Comparison of ENCODE assay signal across 17 cellular contexts in the genomic region with DNA sequence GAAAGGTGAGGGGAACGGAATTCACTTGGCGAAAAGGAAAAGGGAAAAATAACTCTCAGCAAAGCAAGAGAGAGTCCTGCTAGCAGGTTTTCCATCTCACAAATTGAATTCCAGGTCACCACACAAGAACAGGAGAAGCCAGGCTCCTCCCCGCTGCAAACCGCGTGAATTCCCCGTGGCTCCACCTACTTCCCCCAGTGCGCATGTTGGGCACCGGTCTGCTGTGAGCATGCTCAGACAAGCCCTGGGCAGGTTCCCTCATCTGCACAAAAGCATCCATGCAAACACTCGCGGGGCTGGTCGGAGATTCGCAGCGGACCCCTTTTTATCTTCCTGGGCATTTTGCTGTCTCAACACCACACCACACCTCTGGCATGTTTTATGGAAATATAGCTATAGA. TPM values are rescaled to one million over a fixed set of nuclear protein-coding genes. Genes with fewer than 3 reads are reported as not detected.
DNase-seq lines count a peak whose midpoint lies in the region; ATAC-seq, FAIRE-seq and TF ChIP-seq lines count a peak whose summit lies in the region.
"Had no signal": no experiment of that assay in that cellular context is flagged by ENCODE, and none has a peak within 500 bp of the region (broad histone marks: within the 10 kb centered on the region; RNA-seq: fewer than 3 reads in every experiment).

No MANE protein-coding gene starts in this region.

- 81% methylated on average over 13 of the region's 13 CpGs; no CpG with 5 or more reads in 1 of the 2 experiments for WGBS in H1 (ENCODE audit: extremely low coverage in 1 of 2, insufficient coverage in 1 of 2, insufficient read length in 1 of 2, insufficient replicate concordance in 2 of 2, low coverage in 1 of 2, low lambda C conversion rate in 2 of 2, missing lambda C conversion rate in 1 of 2), 2 experiments

- FAIRE-seq in H1 (lab: Jason Lieb, UNC), result no peak

- no peaks in the 10 kb centered on the region for H3K36me3 Mint-ChIP-seq in activated T-cell treated with anti-CD3 and anti-CD28 coated beads, Interleukin-2, amount 50 U/mL, for 4 hours (ENCODE audit: insufficient read depth)
- no peaks in the 10 kb centered on the region for H3K36me3 Mint-ChIP-seq in activated T-helper 17 cell treated with anti-CD3 and anti-CD28 coated beads, Interleukin-2, amount 50 U/mL, for 72 hours (ENCODE audit: low read depth)
- H3K36me3 Mint-ChIP-seq: CD4-positive, alpha-beta memory T cell; immature natural killer cell had no signal

- no peak overlapping the region for H3K23ac ChIP-seq in H1 (ENCODE audit: insufficient read length)

- no peaks in the 10 kb centered on the region for H3K27me3 ChIP-seq in H1 (replicated peaks in 1 of 4; ENCODE audit: control insufficient read depth in 3 of 4, extremely low read depth in 1 of 4, insufficient read depth in 3 of 4, low read length in 3 of 4)
- H3K27me3 ChIP-seq: uterus had no signal

- POLR2A ChIA-PET in H1 (lab: Charles Lee; ENCODE audit: partially characterized antibody), result no interaction called here

- H3K14ac ChIP-seq in H1 (ENCODE audit: insufficient read length), result no peak overlapping the region

- no peak overlapping the region for H4K5ac ChIP-seq in H1 (ENCODE audit: insufficient read length, low read depth, low read length)

- CTCF ChIA-PET in H1 (lab: Charles Lee; ENCODE audit: partially characterized antibody), result no interaction called here

- no peak for TF ChIP-seq EP300 in H1 (IDR thresholded peaks at IDR 0.05; ENCODE audit: borderline replicate concordance in 1 of 2, low read depth in 2 of 2, low read length in 2 of 2)

- H3K4me3 Mint-ChIP-seq in activated T-cell treated with anti-CD3 and anti-CD28 coated beads, Interleukin-2, amount 50 U/mL, for 4 hours, result no peak overlapping the region
- H3K4me3 Mint-ChIP-seq in activated T-helper 17 cell treated with anti-CD3 and anti-CD28 coated beads, Interleukin-2, amount 50 U/mL, for 72 hours, result no peak overlapping the region
- H3K4me3 Mint-ChIP-seq: activated CD4-positive, alpha-beta memory T cell treated with anti-CD3 and anti-CD28 coated beads for 36 hours; CD4-positive, alpha-beta memory T cell; dendritic cell treated with granulocyte-macrophage colony-stimulating factor and Interleukin-4, amounts not matched to agents 40 ng/mL and 50 ng/mL, for 4 days; immature natural killer cell had no signal

- H3K18ac ChIP-seq in H1 (ENCODE audit: extremely low read depth, low read length), result no peak overlapping the region

- peak overlapping the region; percentile 29 for H3K4me3 ChIP-seq in LNCaP clone FGC (ENCODE audit: low read depth, low read length)
- H3K4me3 ChIP-seq in H1 (ENCODE audit: extremely low read depth in 1 of 4, insufficient read depth in 2 of 4, low read depth in 3 of 4, low read length in 4 of 4), result no peak overlapping the region
- H3K4me3 ChIP-seq: uterus had no signal

- H3K4me1 Mint-ChIP-seq in activated T-cell treated with anti-CD3 and anti-CD28 coated beads, Interleukin-2, amount 50 U/mL, for 4 hours (ENCODE audit: low read depth), result no peaks in the 10 kb centered on the region
- no peaks in the 10 kb centered on the region for H3K4me1 Mint-ChIP-seq in activated T-helper 17 cell treated with anti-CD3 and anti-CD28 coated beads, Interleukin-2, amount 50 U/mL, for 72 hours
- H3K4me1 Mint-ChIP-seq: CD4-positive, alpha-beta memory T cell; immature natural killer cell had no signal

- no peak for TF ChIP-seq RAD21 in H1 (IDR thresholded peaks at IDR 0.05 in 1 of 2, conservative IDR thresholded peaks at IDR 0.05 in 1 of 2; ENCODE audit: low read depth in 2 of 2, low read length in 2 of 2)

- no peak overlapping the region for H3K56ac ChIP-seq in H1 (replicated peaks; ENCODE audit: insufficient read length, low read depth, low read length)

- H4K91ac ChIP-seq in H1 (replicated peaks; ENCODE audit: insufficient read length, low read length), result no peak overlapping the region

- no peak overlapping the region for H2BK120ac ChIP-seq in H1 (replicated peaks; ENCODE audit: low read depth, low read length)

- H3K4me1 ChIP-seq in H1 (replicated peaks in 1 of 4; ENCODE audit: control insufficient read depth in 3 of 4, insufficient read depth in 4 of 4, low read length in 3 of 4), result no peaks in the 10 kb centered on the region
- H3K4me1 ChIP-seq: uterus had no signal

- H3K79me1 ChIP-seq in H1 (ENCODE audit: low read depth, low read length), result no peaks in the 10 kb centered on the region

- H3K9ac ChIP-seq in H1 (replicated peaks in 1 of 4; ENCODE audit: extremely low read depth in 1 of 4, low read depth in 3 of 4, low read length in 3 of 4), result no peak overlapping the region

- DNase-seq in COLO668 (lab: John Stamatoyannopoulos, UW; ENCODE audit: unreplicated experiment) (peak; percentile 15), LNCaP clone FGC (ENCODE audit: low read depth) (peak; percentile 47), NCI-H774 (lab: John Stamatoyannopoulos, UW) (peak; percentile 32), H1 (ENCODE audit: low read depth in 1 of 2, low spot score in 2 of 2) (peak; percentile 21 to 69)
- DNase-seq in activated T-cell treated with anti-CD3 and anti-CD28 coated beads, Interleukin-2, amount 50 U/mL, for 4 hours, result no peak
- DNase-seq: activated CD4-positive, alpha-beta memory T cell treated with anti-CD3 and anti-CD28 coated beads for 36 hours; activated T-cell treated with anti-CD3 and anti-CD28 coated beads, Interleukin-2, amount 50 U/mL, for 48 hours; CD4-positive, alpha-beta memory T cell; immature natural killer cell; KG1; NCI-H524; uterus had no signal

- no peak overlapping the region for H2BK20ac ChIP-seq in H1 (ENCODE audit: low read length)

- H3K4me2 ChIP-seq in H1 (ENCODE audit: insufficient read depth in 1 of 2, low read depth in 2 of 2, low read length in 2 of 2), result no peak overlapping the region; a peak in 1 of 4 replicates

- no peak overlapping the region for H3K27ac Mint-ChIP-seq in activated T-helper 17 cell treated with anti-CD3 and anti-CD28 coated beads, Interleukin-2, amount 50 U/mL, for 72 hours
- H3K27ac Mint-ChIP-seq: activated CD4-positive, alpha-beta memory T cell treated with anti-CD3 and anti-CD28 coated beads for 36 hours; CD4-positive, alpha-beta memory T cell; dendritic cell treated with granulocyte-macrophage colony-stimulating factor and Interleukin-4, amounts not matched to agents 40 ng/mL and 50 ng/mL, for 4 days; immature natural killer cell had no signal

- H3K27me3 Mint-ChIP-seq in activated T-cell treated with anti-CD3 and anti-CD28 coated beads, Interleukin-2, amount 50 U/mL, for 4 hours (ENCODE audit: low read depth), result peaks cover 20% of the 10 kb centered on the region
- H3K27me3 Mint-ChIP-seq in activated T-helper 17 cell treated with anti-CD3 and anti-CD28 coated beads, Interleukin-2, amount 50 U/mL, for 72 hours, result peaks cover 18% of the 10 kb centered on the region

- no peaks in the 10 kb centered on the region for H3K9me3 ChIP-seq in H1 (ENCODE audit: insufficient read depth in 2 of 2, low read depth in 1 of 2, low read length in 1 of 2)
- H3K9me3 ChIP-seq: uterus had no signal

- H2BK12ac ChIP-seq in H1 (ENCODE audit: low read depth, low read length), result no peak overlapping the region

- peak overlapping the region; percentile 49; the same call in 1 of the 2 replicates for H2AFZ ChIP-seq in H1 (ENCODE audit: low read length)

- no peaks in the 10 kb centered on the region for H3K79me2 ChIP-seq in H1 (ENCODE audit: control insufficient read depth in 1 of 2, insufficient read depth in 2 of 2, low read length in 2 of 2)

- H3K36me3 ChIP-seq in H1 (ENCODE audit: control insufficient read depth in 2 of 4, insufficient read depth in 4 of 4, low read length in 3 of 4), result no peaks in the 10 kb centered on the region
- H3K36me3 ChIP-seq: uterus had no signal

- no peak overlapping the region for H2AK5ac ChIP-seq in H1 (ENCODE audit: low read depth, low read length)

- H4K8ac ChIP-seq in H1 (ENCODE audit: extremely low read depth, insufficient read depth, low read length), result no peak overlapping the region

- ATAC-seq in activated T-cell treated with anti-CD3 and anti-CD28 coated beads, Interleukin-2, amount 50 U/mL, for 4 hours, result no peak
- no peak for ATAC-seq in HG03571 (IDR thresholded peaks at IDR 0.05; ENCODE audit: unreplicated experiment)
- no peak for ATAC-seq in activated T-helper 17 cell treated with anti-CD3 and anti-CD28 coated beads, Interleukin-2, amount 50 U/mL, for 72 hours (replicated peaks)
- no peak for ATAC-seq in HG02973 (IDR thresholded peaks at IDR 0.05; ENCODE audit: unreplicated experiment)

- H4K20me1 ChIP-seq in H1 (replicated peaks in 1 of 2; ENCODE audit: control insufficient read depth in 1 of 2, insufficient read depth in 2 of 2, low read length in 2 of 2), result no peaks in the 10 kb centered on the region

- no peak overlapping the region for H3K27ac ChIP-seq in H1 (ENCODE audit: low read depth, low read length)
- H3K27ac ChIP-seq: HL-60, uterus had no signal

- H2BK15ac ChIP-seq in H1 (ENCODE audit: low read length), result no peak overlapping the region

- H2BK5ac ChIP-seq in H1 (ENCODE audit: low read depth, low read length), result no peak overlapping the region

- TF ChIP-seq CTCF in LNCaP clone FGC (IDR thresholded peaks at IDR 0.05; ENCODE audit: control insufficient read depth, extremely low read depth, insufficient read depth) (no peak), H1 (IDR thresholded peaks at IDR 0.05; ENCODE audit: control extremely low read depth in 1 of 3, insufficient read depth in 1 of 3, low read depth in 1 of 3, low read length in 3 of 3) (no peak)

- no peak for TF ChIP-seq POLR2A in H1 (IDR thresholded peaks at IDR 0.05; ENCODE audit: control extremely low read depth in 1 of 2, low read depth in 2 of 2, low read length in 2 of 2)

- peaks cover 6% of the 10 kb centered on the region for H3K9me3 Mint-ChIP-seq in activated T-cell treated with anti-CD3 and anti-CD28 coated beads, Interleukin-2, amount 50 U/mL, for 4 hours
- H3K9me3 Mint-ChIP-seq in activated T-helper 17 cell treated with anti-CD3 and anti-CD28 coated beads, Interleukin-2, amount 50 U/mL, for 72 hours, result peaks cover 5% of the 10 kb centered on the region
- H3K9me3 Mint-ChIP-seq: dendritic cell treated with granulocyte-macrophage colony-stimulating factor and Interleukin-4, amounts not matched to agents 40 ng/mL and 50 ng/mL, for 4 days had no signal

- no peaks in the 10 kb centered on the region for H3K23me2 ChIP-seq in H1 (ENCODE audit: low read depth, low read length)

- no peak overlapping the region for H3K4ac ChIP-seq in H1 (replicated peaks; ENCODE audit: insufficient read length, low read depth, low read length)

RNA-seq across cellular contexts. Expression of a gene that starts 58.5 kb away (rescaled TPM):
- total RNA-seq in H1 (2021; fragmentation: NEBNext Ultra II Directional; extraction: Animal tissue kit (Norgen Biotek cat#: 25700)), result 6.4 and 7.2 TPM in 2 replicates
- polyA plus RNA-seq in H1 (2011; rRNA removed), result 3.7 and 4.9 TPM in 2 replicates
- 3.9 TPM for polyA plus RNA-seq in H1 (2011; cell fraction: cytosol; rRNA removed)
- 4.7 TPM for polyA plus RNA-seq in H1 (2011; cell fraction: nucleus; rRNA removed)
- 3.4 to 4.7 TPM (median 4.2 TPM) in 4 replicates for polyA plus RNA-seq in H1 (2012, experiment 1 of 2)
- 1.5 TPM for polyA plus RNA-seq in H1 (2012, experiment 2 of 2)
- polyA plus RNA-seq in H1 (2013, experiment 1 of 2), result 5.7 TPM
- 6.4 TPM for polyA plus RNA-seq in H1 (2013, experiment 2 of 2)
- 9.5 and 11.0 TPM in 2 replicates for polyA minus RNA-seq in H1 (2011; rRNA and poly(A)+ RNA removed)
- 4.0 TPM for polyA minus RNA-seq in H1 (2011; cell fraction: cytosol; rRNA and poly(A)+ RNA removed)
- 8.7 TPM for polyA minus RNA-seq in H1 (2011; cell fraction: nucleus; rRNA and poly(A)+ RNA removed)
- 1 to 10 TPM in 2 of 3 donors, under 1 TPM in 1; 0.58 to 2.3 (median 1.8) TPM for total RNA-seq in activated T-cell treated with anti-CD3 and anti-CD28 coated beads, Interleukin-2, amount 50 U/mL, for 4 hours
- total RNA-seq in activated T-helper 17 cell treated with anti-CD3 and anti-CD28 coated beads, Interleukin-2, amount 50 U/mL, for 72 hours, result not detected
- total RNA-seq: CD4-positive, alpha-beta memory T cell had no signal
- polyA plus RNA-seq: CD4-positive, alpha-beta memory T cell had no signal
